Comparison of ENCODE assay signal across 13 cellular contexts in genomic region chr2:120293123-120293990, GRCh38. TPM values are rescaled to one million over a fixed set of nuclear protein-coding genes. Genes with fewer than 3 reads are reported as not detected.
DNase-seq lines count a peak whose midpoint lies in the region; ATAC-seq and TF ChIP-seq lines count a peak whose summit lies in the region.
"Had no signal": no experiment of that assay in that cellular context is flagged by ENCODE, and none has a peak within 500 bp of the region (broad histone marks: within the 10 kb centered on the region; RNA-seq: fewer than 3 reads in every experiment).

No MANE protein-coding gene starts in this region.

- no peak for TF ChIP-seq POLR2A in esophagus muscularis mucosa (IDR thresholded peaks at IDR 0.05; ENCODE audit: low read depth)

- H3K27ac Mint-ChIP-seq in GM23338 (no peak overlapping the region), neural progenitor cell (no peak overlapping the region)

- H3K27ac ChIP-seq in GM23338 (ENCODE audit: low read depth): no peak overlapping the region; the same call in 1 of the 2 replicates
- H3K27ac ChIP-seq in HUES64 (ENCODE audit: low read depth, low read length): peak overlapping the region; percentile 69; the same call in 1 of the 2 replicates
- H3K27ac ChIP-seq in neural progenitor cell: no peak overlapping the region
- H3K27ac ChIP-seq in esophagus muscularis mucosa (replicated peaks in 1 of 4): peak overlapping the region in 2 of 4 donors; percentile 23 to 36
- H3K27ac ChIP-seq: brain microvascular endothelial cell had no signal

- H3K4me1 ChIP-seq in GM23338 (ENCODE audit: insufficient read depth) (peaks cover 40% of the 10 kb centered on the region), HUES64 (ENCODE audit: insufficient read depth, low read length) (peaks cover 37% of the 10 kb centered on the region), neural progenitor cell (peaks cover 19% of the 10 kb centered on the region), esophagus muscularis mucosa (peaks cover 0 to 4% (median 0%) of the 10 kb centered on the region in 4 donors)

- no peaks in the 10 kb centered on the region for H3K9me2 ChIP-seq in GM23338 (ENCODE audit: insufficient read depth)

- H3K79me2 ChIP-seq in GM23338 (replicated peaks; ENCODE audit: insufficient read depth) (no peaks in the 10 kb centered on the region), neural progenitor cell (ENCODE audit: low read depth) (no peaks in the 10 kb centered on the region)

- peaks cover 6% of the 10 kb centered on the region for H3K27me3 Mint-ChIP-seq in GM23338 (ENCODE audit: insufficient read depth, low read depth, poor library complexity)
- peaks cover 2% of the 10 kb centered on the region for H3K27me3 Mint-ChIP-seq in neural progenitor cell (ENCODE audit: insufficient read depth, low read depth)

- no peak overlapping the region for H3K4me3 ChIP-seq in GM23338
- no peak overlapping the region for H3K4me3 ChIP-seq in HUES64 (ENCODE audit: low read length)
- H3K4me3 ChIP-seq in neural progenitor cell: no peak overlapping the region
- H3K4me3 ChIP-seq in esophagus muscularis mucosa: peak overlapping the region in 1 of 4 donors; percentile 2

- H3K4me1 Mint-ChIP-seq in GM23338: peaks cover 49% of the 10 kb centered on the region
- H3K4me1 Mint-ChIP-seq in neural progenitor cell: peaks cover 28% of the 10 kb centered on the region

- DNase-seq in GM23338 (ENCODE audit: low spot score) (no peak), neural progenitor cell (ENCODE audit: low spot score) (no peak), NCI-H510A treated with DMSO at 0.1 percent for 48 hours (lab: John Stamatoyannopoulos, UW) (no peak), glomerular visceral epithelial cell (ENCODE audit: extremely low spot score) (no peak), esophagus muscularis mucosa (ENCODE audit: extremely low spot score) (no peak)
- no peak for DNase-seq in stimulated activated naive CD4-positive, alpha-beta T cell (lab: John Stamatoyannopoulos, UW)
- DNase-seq: brain microvascular endothelial cell, mesendoderm, RPMI8226, small intestine had no signal

- H3K9me3 Mint-ChIP-seq in GM23338 (no peaks in the 10 kb centered on the region), neural progenitor cell (no peaks in the 10 kb centered on the region)

- H3K9me3 ChIP-seq in HUES64 (ENCODE audit: insufficient read depth, low read depth, low read length) (no peaks in the 10 kb centered on the region), neural progenitor cell (ENCODE audit: low read depth) (no peaks in the 10 kb centered on the region), esophagus muscularis mucosa (no peaks in the 10 kb centered on the region)

- H3K36me3 ChIP-seq in GM23338 (ENCODE audit: insufficient read depth) (no peaks in the 10 kb centered on the region), HUES64 (ENCODE audit: insufficient read depth, low read length) (no peaks in the 10 kb centered on the region; the same call in 1 of the 2 replicates), neural progenitor cell (no peaks in the 10 kb centered on the region), esophagus muscularis mucosa (peaks cover 28 to 80% (median 56%) of the 10 kb centered on the region in 4 donors)

- peak overlapping the region; percentile 59 for H3K4me2 ChIP-seq in GM23338
- H3K4me2 ChIP-seq in neural progenitor cell: peak overlapping the region; percentile 19

- H3K9ac ChIP-seq in HUES64 (ENCODE audit: low read depth, low read length): no peak overlapping the region
- H3K9ac ChIP-seq in neural progenitor cell: no peak overlapping the region

- TF ChIP-seq EP300 in esophagus muscularis mucosa (IDR thresholded peaks at IDR 0.05): no peak

- H3K27me3 ChIP-seq in GM23338 (ENCODE audit: insufficient read depth) (no peaks in the 10 kb centered on the region), HUES64 (ENCODE audit: insufficient read depth, low read length) (no peaks in the 10 kb centered on the region), neural progenitor cell (no peaks in the 10 kb centered on the region), esophagus muscularis mucosa (no peaks in the 10 kb centered on the region)
- H3K27me3 ChIP-seq: brain microvascular endothelial cell had no signal

- intact Hi-C loops in esophagus muscularis mucosa (cut with DNase I): no loop called here

- ATAC-seq in GM19025 (IDR thresholded peaks at IDR 0.05; ENCODE audit: low read depth, unreplicated experiment): peak; percentile 24
- ATAC-seq in GM23338: peak; percentile 51

- TF ChIP-seq CTCF in GM23338 (conservative IDR thresholded peaks at IDR 0.05; ENCODE audit: low read depth in 2 of 2): no peak
- no peak for TF ChIP-seq CTCF in neural progenitor cell (IDR thresholded peaks at IDR 0.05)
- TF ChIP-seq CTCF in esophagus muscularis mucosa (IDR thresholded peaks at IDR 0.05): no peak

- 0 out of 2 replicates have a peak, but pooled peaks cover 6% of the 10 kb centered on the region for H3F3A ChIP-seq in GM23338 (replicated peaks; ENCODE audit: low read depth)
- peaks cover 8% of the 10 kb centered on the region for H3F3A ChIP-seq in neural progenitor cell (ENCODE audit: low read depth)

- H2AFZ ChIP-seq in GM23338 (no peak overlapping the region), neural progenitor cell (replicated peaks) (no peak overlapping the region)

- H3K4me3 Mint-ChIP-seq in GM23338: no peak overlapping the region
- H3K4me3 Mint-ChIP-seq in neural progenitor cell: no peak overlapping the region

- H3K36me3 Mint-ChIP-seq in GM23338 (ENCODE audit: low read depth) (peaks cover 4% of the 10 kb centered on the region; the same call in 2 of the 3 replicates), neural progenitor cell (peaks cover 14% of the 10 kb centered on the region)

- WGBS in HUES64: 93% methylated on average over 3 of the region's 5 CpGs
- WGBS in esophagus muscularis mucosa: 59% methylated on average over 5 of the region's 5 CpGs

- H4K20me1 ChIP-seq in GM23338 (replicated peaks; ENCODE audit: insufficient read depth) (no peaks in the 10 kb centered on the region), neural progenitor cell (ENCODE audit: low read depth) (peaks cover 9% of the 10 kb centered on the region)

TF ChIP-seq in GM23338, 12 proteins besides CTCF, POLR2A, EP300 and RAD21:
- TF ChIP-seq ZNF331 (CRISPR knock-in tag; IDR thresholded peaks at IDR 0.05; ENCODE audit: low read depth): no peak
- no peak for TF ChIP-seq NANOG (IDR thresholded peaks at IDR 0.05; ENCODE audit: borderline replicate concordance)
- TF ChIP-seq EZH2phosphoT487 (IDR thresholded peaks at IDR 0.05; ENCODE audit: unreplicated experiment): no peak
TF ChIP-seq in GM23338: peak in this region for 0.

RNA-seq across cellular contexts. Expression of gene RALB, which starts 40.7 kb away (rescaled TPM):
- total RNA-seq in GM23338 (2014; rRNA removed; shearing (Covaris generic)): 16.4 and 17.4 TPM in 2 replicates
- polyA plus RNA-seq in GM23338 (2016; fragmentation: Nextera tagmentation; extraction: Ambion mirVana): 15.2 and 16.2 TPM in 2 replicates
- polyA plus RNA-seq in HUES64 (2013, experiment 1 of 2): 20.5 TPM
- 24.3 TPM for polyA plus RNA-seq in HUES64 (2013, experiment 2 of 2)
- 55.3 and 79.8 TPM in 2 replicates for total RNA-seq in neural progenitor cell (ENCODE audit: low replicate concordance)
- 10 to 100 TPM; 41.5 to 59.1 (median 54.4) TPM for total RNA-seq in esophagus muscularis mucosa

RNA-seq across cellular contexts. Expression of gene INHBB, which starts 52.6 kb away (rescaled TPM):
- total RNA-seq in GM23338 (2014; rRNA removed; shearing (Covaris generic)): 0.16 and 0.21 TPM in 2 replicates
- 0.16 TPM in 1 of 2 replicates, not detected in the other for polyA plus RNA-seq in GM23338 (2016; fragmentation: Nextera tagmentation; extraction: Ambion mirVana)
- 0.10 TPM for polyA plus RNA-seq in HUES64 (2013, experiment 1 of 2)
- 0.13 TPM for polyA plus RNA-seq in HUES64 (2013, experiment 2 of 2)
- total RNA-seq in neural progenitor cell (ENCODE audit: low replicate concordance) (not detected in 2 replicates), esophagus muscularis mucosa (10 to 100 TPM in 1 of 4 donors, 1 to 10 TPM in 3; 1.2 to 13.9 (median 7.2) TPM)
- total RNA-seq: activated CD8-positive, alpha-beta memory T cell treated with anti-CD3 and anti-CD28 coated beads for 36 hours had no signal
